ENCODE assay signal across 12 cellular contexts in the genomic region with DNA sequence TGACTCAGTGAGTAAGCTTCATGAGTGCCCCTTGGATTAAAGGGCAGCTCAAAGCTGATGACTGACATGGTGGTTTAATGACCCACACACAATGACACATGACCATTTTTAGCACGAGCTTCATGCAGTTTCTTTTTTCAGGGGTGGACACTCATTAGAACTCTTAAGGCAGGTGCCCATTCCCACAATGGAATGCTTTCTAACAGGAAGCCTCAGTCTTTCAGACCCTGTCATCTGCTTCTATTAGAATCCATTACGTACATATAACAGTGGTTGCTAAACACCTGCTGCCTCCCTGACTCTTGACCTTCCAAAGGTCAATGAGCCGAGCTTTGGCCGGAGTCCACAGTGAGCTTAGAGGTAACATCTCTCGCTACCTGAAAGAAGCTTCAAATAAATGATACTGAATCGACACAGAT. TPM values are rescaled to one million over a fixed set of nuclear protein-coding genes. Genes with fewer than 3 reads are reported as not detected.
DNase-seq lines count a peak whose midpoint lies in the region; ATAC-seq and TF ChIP-seq lines count a peak whose summit lies in the region.
"Had no signal": no experiment of that assay in that cellular context is flagged by ENCODE, and none has a peak within 500 bp of the region (broad histone marks: within the 10 kb centered on the region; RNA-seq: fewer than 3 reads in every experiment).

No MANE protein-coding gene starts in this region.

- no peaks in the 10 kb centered on the region for H3K36me3 Mint-ChIP-seq in WTC11

- no peaks in the 10 kb centered on the region for H3K36me3 ChIP-seq in PC-3 (ENCODE audit: low read depth, low read length)
- H3K36me3 ChIP-seq in esophagus squamous epithelium: no peaks in the 10 kb centered on the region
- H3K36me3 ChIP-seq in rectal smooth muscle tissue (ENCODE audit: control insufficient read depth, insufficient read depth, low read length): no peaks in the 10 kb centered on the region

- POLR2A ChIA-PET in PC-3 (lab: Charles Lee; ENCODE audit: unreplicated experiment): interaction anchor here (0.6 kb wide), 1 partner anchor 330 kb away, joined by 3 read pairs; no protein-coding TSS in a partner anchor
- POLR2A ChIA-PET in WTC11 (lab: Charles Lee): interaction anchor here (1.0 kb wide), 1 partner anchor 10 kb away, joined by 3 read pairs; no protein-coding TSS in a partner anchor

- TF ChIP-seq POLR2A in esophagus squamous epithelium (IDR thresholded peaks at IDR 0.05): no peak

- DNase-seq in EH (ENCODE audit: low read depth) (peak; percentile 73), PC-3 (peak; percentile 49), esophagus squamous epithelium (lab: John Stamatoyannopoulos, UW) (no peak), middle frontal gyrus (ENCODE audit: extremely low spot score, low spot score) (no peak), iPS-NIHi11 (ENCODE audit: low spot score) (no peak), WTC11 (ENCODE audit: low spot score) (no peak)
- DNase-seq: COR-L47, H7, NCI-H446 had no signal

- peaks cover 42% of the 10 kb centered on the region for H3K4me1 ChIP-seq in PC-3 (ENCODE audit: insufficient read depth, low read length)
- H3K4me1 ChIP-seq in esophagus squamous epithelium: peaks cover 22 to 74% (median 32%) of the 10 kb centered on the region in 3 donors
- peaks cover 25% of the 10 kb centered on the region for H3K4me1 ChIP-seq in rectal smooth muscle tissue (ENCODE audit: control insufficient read depth, insufficient read depth, low read length)

- no peaks in the 10 kb centered on the region for H3K9me3 Mint-ChIP-seq in WTC11
- H3K9me3 Mint-ChIP-seq: activated T-helper 1 cell treated with anti-CD3 and anti-CD28 coated beads, Interleukin-12 subunit alpha, Interleukin-12 subunit beta, Interleukin-2, Interleukin-4 antibody, amounts not matched to agents 30 ng/mL and 10 ng/mL and 1 ng/mL, durations not matched to agents 14 hours and 24 hours and 36 hours had no signal

- H3K27ac ChIP-seq in PC-3 (ENCODE audit: low read length): peak overlapping the region; percentile 93
- peak overlapping the region; percentile 70 to 93 (median 86) for H3K27ac ChIP-seq in esophagus squamous epithelium
- peak overlapping the region; percentile 93 for H3K27ac ChIP-seq in rectal smooth muscle tissue (ENCODE audit: low read depth, low read length)

- peak overlapping the region; percentile 76 for H3K4me2 ChIP-seq in PC-3 (ENCODE audit: low read length)

- no peak overlapping the region for H3K4me3 Mint-ChIP-seq in WTC11
- H3K4me3 Mint-ChIP-seq: activated T-helper 1 cell treated with anti-CD3 and anti-CD28 coated beads, Interleukin-12 subunit alpha, Interleukin-12 subunit beta, Interleukin-2, Interleukin-4 antibody, amounts not matched to agents 30 ng/mL and 10 ng/mL and 1 ng/mL, durations not matched to agents 14 hours and 24 hours and 36 hours had no signal

- 0 out of 2 replicates have a peak, but pooled peaks have one; percentile 4 for ATAC-seq in PC-3
- no peak for ATAC-seq in WTC11
- no peak for ATAC-seq in GM21737 (IDR thresholded peaks at IDR 0.05; ENCODE audit: unreplicated experiment)

- no peak overlapping the region for H2AFZ ChIP-seq in PC-3 (ENCODE audit: low read length)

- CTCF ChIA-PET in PC-3 (lab: Charles Lee) (interaction anchor here (0.6 to 0.8 kb wide), 2 partner anchors 137 to 282 kb away, joined by 3 read pairs; no protein-coding TSS in a partner anchor), WTC11 (lab: Charles Lee) (interaction anchor here (0.8 to 3.4 kb wide), 3 partner anchors 65 to 69 kb away, joined by 4 to 14 read pairs (median 4); no protein-coding TSS in a partner anchor)

- H3K4me1 Mint-ChIP-seq in WTC11: no peaks in the 10 kb centered on the region

- H3K9ac ChIP-seq in PC-3 (ENCODE audit: low read length) (peak overlapping the region; percentile 47), rectal smooth muscle tissue (ENCODE audit: low read length) (no peak overlapping the region)

- BruUV-seq in PC-3 (replicated peaks; lab: Mats Ljungman, UMichigan): no TSS peak

- no peaks in the 10 kb centered on the region for H4K20me1 ChIP-seq in PC-3 (ENCODE audit: low read length)

- no peaks in the 10 kb centered on the region for H3K27me3 Mint-ChIP-seq in WTC11 (ENCODE audit: low read depth)

- H3K79me2 ChIP-seq in PC-3 (ENCODE audit: low read length): no peaks in the 10 kb centered on the region

- H3K9me3 ChIP-seq in PC-3 (ENCODE audit: low read length) (no peaks in the 10 kb centered on the region), esophagus squamous epithelium (no peaks in the 10 kb centered on the region)

- TF ChIP-seq CTCF in PC-3 (conservative IDR thresholded peaks at IDR 0.05; ENCODE audit: low read depth, low read length): no peak
- TF ChIP-seq CTCF in esophagus squamous epithelium (IDR thresholded peaks at IDR 0.05): no peak
- no peak for TF ChIP-seq CTCF in WTC11 (IDR thresholded peaks at IDR 0.05)

- H3K9me2 ChIP-seq in PC-3 (replicated peaks; ENCODE audit: low read length): no peaks in the 10 kb centered on the region

- WGBS in esophagus squamous epithelium, 2 donors: 57% methylated on average over 6 of the region's 6 CpGs

- no peaks in the 10 kb centered on the region for H3F3A ChIP-seq in PC-3 (ENCODE audit: low read length, unreplicated experiment)

- intact Hi-C loops in PC-3 (cut with micrococcal nuclease) (loop anchor here (5.0 kb wide), 1 partner anchor 283 kb away; the partner anchor contains the start of gene ELAPOR1), esophagus squamous epithelium (cut with DNase I) (loop anchor here (5.0 kb wide), 1 partner anchor 68 kb away; no protein-coding TSS in a partner anchor)

- H3K4me3 ChIP-seq in PC-3 (ENCODE audit: low read length) (no peak overlapping the region), esophagus squamous epithelium (no peak overlapping the region), rectal smooth muscle tissue (ENCODE audit: low read length) (no peak overlapping the region)

- no peak overlapping the region for H3K27ac Mint-ChIP-seq in WTC11
- H3K27ac Mint-ChIP-seq: activated T-helper 1 cell treated with anti-CD3 and anti-CD28 coated beads, Interleukin-12 subunit alpha, Interleukin-12 subunit beta, Interleukin-2, Interleukin-4 antibody, amounts not matched to agents 30 ng/mL and 10 ng/mL and 1 ng/mL, durations not matched to agents 14 hours and 24 hours and 36 hours had no signal

- H3K27me3 ChIP-seq in PC-3 (ENCODE audit: low read length): no peaks in the 10 kb centered on the region
- H3K27me3 ChIP-seq in esophagus squamous epithelium: no peaks in the 10 kb centered on the region
- H3K27me3 ChIP-seq in rectal smooth muscle tissue (ENCODE audit: control insufficient read depth, insufficient read depth, low read length): no peaks in the 10 kb centered on the region

TF ChIP-seq in WTC11, 78 proteins besides CTCF, POLR2A, EP300 and RAD21 (continues in another document):
- TF ChIP-seq, protein P1, sequence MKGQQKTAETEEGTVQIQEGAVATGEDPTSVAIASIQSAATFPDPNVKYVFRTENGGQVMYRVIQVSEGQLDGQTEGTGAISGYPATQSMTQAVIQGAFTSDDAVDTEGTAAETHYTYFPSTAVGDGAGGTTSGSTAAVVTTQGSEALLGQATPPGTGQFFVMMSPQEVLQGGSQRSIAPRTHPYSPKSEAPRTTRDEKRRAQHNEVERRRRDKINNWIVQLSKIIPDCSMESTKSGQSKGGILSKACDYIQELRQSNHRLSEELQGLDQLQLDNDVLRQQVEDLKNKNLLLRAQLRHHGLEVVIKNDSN (CRISPR knock-in tag; IDR thresholded peaks at IDR 0.05): no peak
- TF ChIP-seq RORB (CRISPR knock-in tag; IDR thresholded peaks at IDR 0.05): no peak
- TF ChIP-seq, protein P2, sequence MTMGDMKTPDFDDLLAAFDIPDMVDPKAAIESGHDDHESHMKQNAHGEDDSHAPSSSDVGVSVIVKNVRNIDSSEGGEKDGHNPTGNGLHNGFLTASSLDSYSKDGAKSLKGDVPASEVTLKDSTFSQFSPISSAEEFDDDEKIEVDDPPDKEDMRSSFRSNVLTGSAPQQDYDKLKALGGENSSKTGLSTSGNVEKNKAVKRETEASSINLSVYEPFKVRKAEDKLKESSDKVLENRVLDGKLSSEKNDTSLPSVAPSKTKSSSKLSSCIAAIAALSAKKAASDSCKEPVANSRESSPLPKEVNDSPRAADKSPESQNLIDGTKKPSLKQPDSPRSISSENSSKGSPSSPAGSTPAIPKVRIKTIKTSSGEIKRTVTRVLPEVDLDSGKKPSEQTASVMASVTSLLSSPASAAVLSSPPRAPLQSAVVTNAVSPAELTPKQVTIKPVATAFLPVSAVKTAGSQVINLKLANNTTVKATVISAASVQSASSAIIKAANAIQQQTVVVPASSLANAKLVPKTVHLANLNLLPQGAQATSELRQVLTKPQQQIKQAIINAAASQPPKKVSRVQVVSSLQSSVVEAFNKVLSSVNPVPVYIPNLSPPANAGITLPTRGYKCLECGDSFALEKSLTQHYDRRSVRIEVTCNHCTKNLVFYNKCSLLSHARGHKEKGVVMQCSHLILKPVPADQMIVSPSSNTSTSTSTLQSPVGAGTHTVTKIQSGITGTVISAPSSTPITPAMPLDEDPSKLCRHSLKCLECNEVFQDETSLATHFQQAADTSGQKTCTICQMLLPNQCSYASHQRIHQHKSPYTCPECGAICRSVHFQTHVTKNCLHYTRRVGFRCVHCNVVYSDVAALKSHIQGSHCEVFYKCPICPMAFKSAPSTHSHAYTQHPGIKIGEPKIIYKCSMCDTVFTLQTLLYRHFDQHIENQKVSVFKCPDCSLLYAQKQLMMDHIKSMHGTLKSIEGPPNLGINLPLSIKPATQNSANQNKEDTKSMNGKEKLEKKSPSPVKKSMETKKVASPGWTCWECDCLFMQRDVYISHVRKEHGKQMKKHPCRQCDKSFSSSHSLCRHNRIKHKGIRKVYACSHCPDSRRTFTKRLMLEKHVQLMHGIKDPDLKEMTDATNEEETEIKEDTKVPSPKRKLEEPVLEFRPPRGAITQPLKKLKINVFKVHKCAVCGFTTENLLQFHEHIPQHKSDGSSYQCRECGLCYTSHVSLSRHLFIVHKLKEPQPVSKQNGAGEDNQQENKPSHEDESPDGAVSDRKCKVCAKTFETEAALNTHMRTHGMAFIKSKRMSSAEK (CRISPR knock-in tag; IDR thresholded peaks at IDR 0.05; ENCODE audit: borderline replicate concordance): no peak
- no peak for TF ChIP-seq ZBTB43 (CRISPR knock-in tag; IDR thresholded peaks at IDR 0.05)

RNA-seq across cellular contexts. Expression of gene AKNAD1, which starts 27.4 kb away (rescaled TPM):
- 0.07 and 1.8 TPM in 2 replicates for total RNA-seq in PC-3 (2014; rRNA removed)
- total RNA-seq in esophagus squamous epithelium: 1 to 10 TPM in 2 of 4 donors, under 1 TPM in 1, not detected in 1; 0.09 to 4.8 (median 2.6) TPM
- total RNA-seq in WTC11 (2021): not detected in 3 replicates
- total RNA-seq: activated T-helper 1 cell treated with anti-CD3 and anti-CD28 coated beads, Interleukin-12 subunit alpha, Interleukin-12 subunit beta, Interleukin-2, Interleukin-4 antibody, amounts not matched to agents 30 ng/mL and 10 ng/mL and 1 ng/mL, durations not matched to agents 14 hours and 24 hours and 36 hours; H7 had no signal

RNA-seq across cellular contexts. Expression of gene GPSM2, which starts 47.3 kb away (rescaled TPM):
- total RNA-seq in PC-3 (2014; rRNA removed) (48.5 and 56.6 TPM in 2 replicates), esophagus squamous epithelium (10 to 100 TPM; 57.3 to 89.6 (median 82.1) TPM), WTC11 (2021) (18.4 to 23.7 TPM (median 22.6 TPM) in 3 replicates)

Comparison
In these comparisons a context has a peak if more than half of its experiments do, and no peak if none do; other contexts are left out.
1. DNase-seq: peak in EH (single experiment) and PC-3 (single experiment); none in esophagus squamous epithelium (single experiment), middle frontal gyrus (single experiment), iPS-NIHi11 (single experiment) and WTC11 (single experiment).
2. Peak in every context shown above with its lines, with median percentiles within 50 percentile points of each other: H3K27ac ChIP-seq.